Comparison of ENCODE assay signal across 8 cellular contexts in genomic region chr15:56468271-56468912, GRCh38. TPM values are rescaled to one million over a fixed set of nuclear protein-coding genes. Genes with fewer than 3 reads are reported as not detected.
A peak's percentile ranks its signal among the peaks of the same experiment; 100 is the strongest.
DNase-seq lines count a peak whose midpoint lies in the region; ATAC-seq, FAIRE-seq and TF ChIP-seq lines count a peak whose summit lies in the region.

No MANE protein-coding gene starts in this region.

- H3K4me3 Mint-ChIP-seq in GM23338 = no peak overlapping the region

- no peaks in the 10 kb centered on the region for H3K9me3 Mint-ChIP-seq in GM23338

- no peak for TF ChIP-seq CTCF in GM12865 (IDR thresholded peaks at IDR 0.05; ENCODE audit: insufficient read depth, low read depth, low read length, missing control alignments)
- TF ChIP-seq CTCF in GM23338 (conservative IDR thresholded peaks at IDR 0.05; ENCODE audit: low read depth in 2 of 2) = no peak

- no peak overlapping the region for H3K27ac Mint-ChIP-seq in GM23338

- H3K79me2 ChIP-seq in GM23338 (replicated peaks; ENCODE audit: insufficient read depth) = no peaks in the 10 kb centered on the region

- H3K27me3 Mint-ChIP-seq in GM23338 (ENCODE audit: insufficient read depth, low read depth, poor library complexity) = peaks cover 4% of the 10 kb centered on the region

- no peaks in the 10 kb centered on the region for H3K4me1 ChIP-seq in GM23338 (ENCODE audit: insufficient read depth)

- no peaks in the 10 kb centered on the region for H3K36me3 Mint-ChIP-seq in GM23338 (ENCODE audit: low read depth)

- no peak for ATAC-seq in GM23338

- H4K20me1 ChIP-seq in GM23338 (replicated peaks; ENCODE audit: insufficient read depth) = no peaks in the 10 kb centered on the region

- DNase-seq in GM12865 (ENCODE audit: low read depth) (peak; percentile 64), HCEC 1CT (peak; percentile 9), NOMO-1 treated with dmso at 0.1 percent for 144 hours (lab: John Stamatoyannopoulos, UW; ENCODE audit: unreplicated experiment) (peak; percentile 26), fibroblast of gingiva (ENCODE audit: low read depth) (peak; percentile 21), NCI-H446 treated with DMSO at 0.1 percent for 48 hours (lab: John Stamatoyannopoulos, UW) (no peak), GM23338 (ENCODE audit: low spot score) (no peak), SW480 (ENCODE audit: low spot score) (no peak), RCC 7860 (ENCODE audit: low spot score) (no peak)

- no peaks in the 10 kb centered on the region for H3F3A ChIP-seq in GM23338 (replicated peaks; ENCODE audit: low read depth)

- FAIRE-seq in RCC 7860 (lab: Jason Lieb, UNC) = no peak

- H3K9me2 ChIP-seq in GM23338 (ENCODE audit: insufficient read depth) = no peaks in the 10 kb centered on the region

- H3K4me2 ChIP-seq in GM23338 = no peak overlapping the region

- peak overlapping the region; percentile 33 for H3K4me3 ChIP-seq in GM12865 (ENCODE audit: low read depth, low read length)
- no peak overlapping the region for H3K4me3 ChIP-seq in GM23338

- no peak overlapping the region for H2AFZ ChIP-seq in GM23338

- H3K27me3 ChIP-seq in GM23338 (ENCODE audit: insufficient read depth) = peaks cover 9% of the 10 kb centered on the region; the same call in 1 of the 2 replicates

- H3K36me3 ChIP-seq in GM23338 (ENCODE audit: insufficient read depth) = no peaks in the 10 kb centered on the region

- H3K4me1 Mint-ChIP-seq in GM23338 = peaks cover 6% of the 10 kb centered on the region; the same call in 2 of the 3 replicates

- H3K27ac ChIP-seq in GM23338 (ENCODE audit: low read depth) = no peak overlapping the region

TF ChIP-seq in GM23338, 12 proteins besides CTCF, POLR2A, EP300 and RAD21:
- TF ChIP-seq ETS1 (IDR thresholded peaks at IDR 0.05) (no peak), POLR2AphosphoS5 (IDR thresholded peaks at IDR 0.05; ENCODE audit: low read depth) (no peak), ZNF462 (CRISPR knock-in tag; IDR thresholded peaks at IDR 0.05) (no peak), REST (IDR thresholded peaks at IDR 0.05; ENCODE audit: unreplicated experiment) (no peak), STAT1 (IDR thresholded peaks at IDR 0.05; ENCODE audit: unreplicated experiment) (no peak), EZH2 (IDR thresholded peaks at IDR 0.05; ENCODE audit: low read depth, unreplicated experiment) (no peak), CREB1 (CRISPR knock-in tag; IDR thresholded peaks at IDR 0.05; ENCODE audit: low read depth) (no peak), NANOG (IDR thresholded peaks at IDR 0.05; ENCODE audit: borderline replicate concordance) (no peak), ZNF331 (CRISPR knock-in tag; IDR thresholded peaks at IDR 0.05; ENCODE audit: low read depth) (no peak), ZNF114 (CRISPR knock-in tag; IDR thresholded peaks at IDR 0.05) (no peak), EZH2phosphoT487 (IDR thresholded peaks at IDR 0.05; ENCODE audit: unreplicated experiment) (no peak)
TF ChIP-seq in GM23338: peak in this region for 0.

RNA-seq across cellular contexts. Expression of gene MNS1, which starts 3.5 kb away (rescaled TPM):
- total RNA-seq in GM23338 (2014; rRNA removed; shearing (Covaris generic)) = 2.9 and 8.9 TPM in 2 replicates
- polyA plus RNA-seq in GM23338 (2016; fragmentation: Nextera tagmentation; extraction: Ambion mirVana) = 13.8 and 16.9 TPM in 2 replicates

Comparison
In these comparisons a context has a peak if more than half of its experiments do, and no peak if none do; other contexts are left out.
1. DNase-seq: peak in GM12865 (single experiment), HCEC 1CT (single experiment), NOMO-1 treated with dmso at 0.1 percent for 144 hours (single experiment) and fibroblast of gingiva (single experiment); none in NCI-H446 treated with DMSO at 0.1 percent for 48 hours (single experiment), GM23338 (single experiment), SW480 (single experiment) and RCC 7860 (single experiment).